10 cellular contexts compared by ENCODE assay signal in genomic region chr1:224380003-224380402, GRCh38. TPM values are rescaled to one million over a fixed set of nuclear protein-coding genes. Genes with fewer than 3 reads are reported as not detected.
DNase-seq lines count a peak whose midpoint lies in the region; ATAC-seq and TF ChIP-seq lines count a peak whose summit lies in the region.
"Had no signal": no experiment of that assay in that cellular context is flagged by ENCODE, and none has a peak within 500 bp of the region (broad histone marks: within the 10 kb centered on the region; RNA-seq: fewer than 3 reads in every experiment).

No MANE protein-coding gene starts in this region.

- ATAC-seq in activated CD4-positive, CD25-positive, alpha-beta regulatory T cell treated with anti-CD3 and anti-CD28 coated beads, Interleukin-2, amount 50 U/mL, for 24 hours: peak; percentile 27 to 35
- peak; percentile 42 for ATAC-seq in HG03280 (IDR thresholded peaks at IDR 0.05; ENCODE audit: unreplicated experiment)
- peak; percentile 77 for ATAC-seq in mucosa of descending colon

- H3K9me3 ChIP-seq in mucosa of descending colon: no peaks in the 10 kb centered on the region
- H3K9me3 ChIP-seq: heart right ventricle, Peyer's patch had no signal

- TF ChIP-seq CTCF in mucosa of descending colon (IDR thresholded peaks at IDR 0.05) (no peak), GM13977 (IDR thresholded peaks at IDR 0.05; ENCODE audit: extremely low read depth, insufficient read depth, missing control alignments) (no peak)

- in situ Hi-C loops in GM13977 (cut with MboI; ENCODE audit: low pct_unique_long_range_greater_than_20kb, low sequenced_read_pairs, unreplicated experiment): no loop called here

- no peak overlapping the region for H3K4me3 ChIP-seq in mucosa of descending colon
- H3K4me3 ChIP-seq: heart right ventricle, Peyer's patch had no signal

- no peak for DNase-seq in activated CD4-positive, CD25-positive, alpha-beta regulatory T cell treated with anti-CD3 and anti-CD28 coated beads, Interleukin-2, amount 50 U/mL, for 72 hours
- DNase-seq in activated CD4-positive, alpha-beta T cell treated with anti-CD3 and anti-CD28 coated beads, Interleukin-2, amount 50 U/mL, for 48 hours: peak; percentile 49 to 60
- DNase-seq in mucosa of descending colon (peak in 1 of 3 donors; percentile 34), AG20443 (ENCODE audit: low spot score) (no peak), GM13977 (ENCODE audit: low spot score) (no peak), iPS-NIHi7 (ENCODE audit: extremely low spot score) (no peak)
- DNase-seq: heart right ventricle had no signal

- H3K36me3 ChIP-seq in mucosa of descending colon (ENCODE audit: low read depth): no peaks in the 10 kb centered on the region

- H3K4me1 ChIP-seq in mucosa of descending colon (ENCODE audit: low read depth): no peaks in the 10 kb centered on the region

- intact Hi-C loops in mucosa of descending colon (cut with DNase I, micrococcal nuclease): no loop called here

RNA-seq across cellular contexts. Expression of gene CNIH4, which starts 23.3 kb away (rescaled TPM):
- 10 to 100 TPM; 53.3 to 60.5 (median 54.7) TPM for total RNA-seq in mucosa of descending colon

RNA-seq across cellular contexts. Expression of gene NVL, which starts 50.0 kb away (rescaled TPM):
- 10 to 100 TPM; 32.2 to 45.6 (median 34.7) TPM for total RNA-seq in mucosa of descending colon

RNA-seq across cellular contexts. Expression of gene WDR26, which starts 54.6 kb away (rescaled TPM):
- 10 to 100 TPM; 64.4 to 86.3 (median 67.4) TPM for total RNA-seq in mucosa of descending colon

Comparison
In these comparisons a context has a peak if more than half of its experiments do, and no peak if none do; other contexts are left out.
1. DNase-seq: peak in activated CD4-positive, alpha-beta T cell treated with anti-CD3 and anti-CD28 coated beads, Interleukin-2, amount 50 U/mL, for 48 hours (2 of 2); none in activated CD4-positive, CD25-positive, alpha-beta regulatory T cell treated with anti-CD3 and anti-CD28 coated beads, Interleukin-2, amount 50 U/mL, for 72 hours (single experiment), AG20443 (single experiment), GM13977 (single experiment) and iPS-NIHi7 (single experiment).
2. Peak in every context shown above with its lines, with median percentiles within 50 percentile points of each other: ATAC-seq.